In the genomic region with DNA sequence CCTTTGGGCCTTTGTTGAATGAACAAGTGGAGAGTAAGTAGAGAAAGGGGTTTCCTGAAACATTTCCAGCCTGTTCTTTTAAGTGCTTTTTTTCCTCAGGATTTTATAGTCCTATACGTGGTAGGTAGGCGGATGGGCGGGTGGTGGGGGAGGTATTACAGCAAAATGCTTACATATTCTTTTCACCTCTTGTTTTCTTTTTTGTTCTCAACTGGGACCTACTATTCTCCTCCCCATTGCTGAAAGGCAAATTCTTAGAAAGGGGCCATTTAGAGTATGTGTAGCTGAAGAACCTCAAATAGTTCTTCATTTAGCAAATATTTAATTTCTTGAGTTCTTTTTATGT, we compare ENCODE assay signal across 1 cellular context.
TF ChIP-seq lines count a peak whose summit lies in the region.

No MANE protein-coding gene starts in this region.

TF ChIP-seq in IMR-90, 13 proteins besides CTCF, POLR2A, EP300 and RAD21:
- TF ChIP-seq RCOR1 (IDR thresholded peaks at IDR 0.05; ENCODE audit: insufficient replicate concordance, low read length) (no peak), FOS (IDR thresholded peaks at IDR 0.05; ENCODE audit: low read depth, low read length) (no peak), ELK1 (IDR thresholded peaks at IDR 0.05; ENCODE audit: borderline replicate concordance, low read depth, low read length) (no peak), USF2 (IDR thresholded peaks at IDR 0.05; ENCODE audit: low read depth, low read length) (no peak), MAZ (IDR thresholded peaks at IDR 0.05; ENCODE audit: borderline replicate concordance, low read depth, low read length) (no peak), MAFK (IDR thresholded peaks at IDR 0.05; ENCODE audit: low read depth, low read length) (no peak), RFX5 (IDR thresholded peaks at IDR 0.05; ENCODE audit: low read depth, low read length) (no peak)
